ENCODE assay signal across 34 cellular contexts in genomic region chr2:114745700-114746099, GRCh38.
"Had no signal": no experiment of that assay in that cellular context is flagged by ENCODE, and none has a peak within 500 bp of the region (broad histone marks: within the 10 kb centered on the region; RNA-seq: fewer than 3 reads in every experiment).

No MANE protein-coding gene starts in this region.

- H3K27me3 ChIP-seq: adrenal gland, ascending aorta, breast epithelium, cardiac muscle cell, colonic mucosa had no signal

- H3K27me3 Mint-ChIP-seq: activated CD4-positive, alpha-beta memory T cell treated with anti-CD3 and anti-CD28 coated beads for 36 hours; activated CD4-positive, alpha-beta T cell treated with anti-CD3 and anti-CD28 coated beads for 36 hours; activated CD4-positive, alpha-beta T cell treated with anti-CD3 and anti-CD28 coated beads, Interleukin-2, amount 10 ng/mL, durations not matched to agents 24 days and 14 days; activated CD8-positive, alpha-beta memory T cell treated with anti-CD3 and anti-CD28 coated beads, Interleukin-2, amount 10 ng/mL, durations not matched to agents 7 days and 5 days; activated naive CD4-positive, alpha-beta T cell treated with anti-CD3 and anti-CD28 coated beads, Interleukin-2, amount 50 U/mL, for 24 hours; activated naive CD8-positive, alpha-beta T cell treated with anti-CD3 and anti-CD28 coated beads for 36 hours; activated naive CD8-positive, alpha-beta T cell treated with anti-CD3 and anti-CD28 coated beads, Interleukin-2, amount 50 U/mL, for 24 hours; T-helper 17 cell had no signal

- H3K27ac ChIP-seq: adrenal gland, ascending aorta, breast epithelium, cardiac muscle cell, colonic mucosa had no signal

- H3K36me3 Mint-ChIP-seq: activated CD4-positive, alpha-beta memory T cell treated with anti-CD3 and anti-CD28 coated beads for 36 hours; activated CD8-positive, alpha-beta memory T cell treated with anti-CD3 and anti-CD28 coated beads, Interleukin-2, amount 10 ng/mL, durations not matched to agents 7 days and 5 days; activated naive CD4-positive, alpha-beta T cell treated with anti-CD3 and anti-CD28 coated beads, Interleukin-2, amount 50 U/mL, for 24 hours; activated naive CD8-positive, alpha-beta T cell treated with anti-CD3 and anti-CD28 coated beads for 36 hours; brain had no signal

- H3K36me3 ChIP-seq: adrenal gland, ascending aorta, breast epithelium, cardiac muscle cell, colonic mucosa had no signal

- H3K4me3 Mint-ChIP-seq: activated CD4-positive, alpha-beta memory T cell treated with anti-CD3 and anti-CD28 coated beads for 36 hours; activated CD4-positive, alpha-beta T cell treated with anti-CD3 and anti-CD28 coated beads for 36 hours; activated CD4-positive, alpha-beta T cell treated with anti-CD3 and anti-CD28 coated beads, Interleukin-2, amount 10 ng/mL, durations not matched to agents 24 days and 14 days; activated CD8-positive, alpha-beta memory T cell treated with anti-CD3 and anti-CD28 coated beads, Interleukin-2, amount 10 ng/mL, durations not matched to agents 7 days and 5 days; activated CD8-positive, alpha-beta T cell treated with anti-CD3 and anti-CD28 coated beads, Interleukin-2, amount 10 ng/mL, durations not matched to agents 7 days and 5 days; activated naive CD4-positive, alpha-beta T cell treated with anti-CD3 and anti-CD28 coated beads for 36 hours; activated naive CD4-positive, alpha-beta T cell treated with anti-CD3 and anti-CD28 coated beads, Interleukin-2, amount 50 U/mL, for 24 hours; activated naive CD8-positive, alpha-beta T cell treated with anti-CD3 and anti-CD28 coated beads for 36 hours; activated naive CD8-positive, alpha-beta T cell treated with anti-CD3 and anti-CD28 coated beads, Interleukin-2, amount 50 U/mL, for 24 hours; activated T-helper 1 cell treated with anti-CD3 and anti-CD28 coated beads, Interleukin-12 subunit alpha, Interleukin-12 subunit beta, Interleukin-2, Interleukin-4 antibody, amounts not matched to agents 30 ng/mL and 10 ng/mL and 1 ng/mL, durations not matched to agents 14 hours and 24 hours and 36 hours; brain; endodermal cell; T-helper 17 cell; T-helper 2 cell treated with Interferon-gamma antibody and Interleukin-4, amounts not matched to agents 5 μg/mL and 100 μg/mL, for 36 hours had no signal

- H3K27ac Mint-ChIP-seq: activated CD4-positive, alpha-beta memory T cell treated with anti-CD3 and anti-CD28 coated beads for 36 hours; activated CD4-positive, alpha-beta T cell treated with anti-CD3 and anti-CD28 coated beads for 36 hours; activated CD4-positive, alpha-beta T cell treated with anti-CD3 and anti-CD28 coated beads, Interleukin-2, amount 10 ng/mL, durations not matched to agents 24 days and 14 days; activated CD8-positive, alpha-beta memory T cell treated with anti-CD3 and anti-CD28 coated beads, Interleukin-2, amount 10 ng/mL, durations not matched to agents 7 days and 5 days; activated CD8-positive, alpha-beta T cell treated with anti-CD3 and anti-CD28 coated beads, Interleukin-2, amount 10 ng/mL, durations not matched to agents 7 days and 5 days; activated naive CD4-positive, alpha-beta T cell treated with anti-CD3 and anti-CD28 coated beads for 36 hours; activated naive CD4-positive, alpha-beta T cell treated with anti-CD3 and anti-CD28 coated beads, Interleukin-2, amount 50 U/mL, for 24 hours; activated naive CD8-positive, alpha-beta T cell treated with anti-CD3 and anti-CD28 coated beads for 36 hours; activated naive CD8-positive, alpha-beta T cell treated with anti-CD3 and anti-CD28 coated beads, Interleukin-2, amount 50 U/mL, for 24 hours; activated T-helper 1 cell treated with anti-CD3 and anti-CD28 coated beads, Interleukin-12 subunit alpha, Interleukin-12 subunit beta, Interleukin-2, Interleukin-4 antibody, amounts not matched to agents 30 ng/mL and 10 ng/mL and 1 ng/mL, durations not matched to agents 14 hours and 24 hours and 36 hours; activated T-helper 2 cell treated with anti-CD3 and anti-CD28 coated beads, Interferon-gamma antibody, Interleukin-2, Interleukin-4, amounts not matched to agents 10 μg/mL and 5 μg/mL and 100 μg/mL, durations not matched to agents 14 hours and 24 hours and 36 hours; endodermal cell; T-helper 17 cell; T-helper 2 cell treated with Interferon-gamma antibody and Interleukin-4, amounts not matched to agents 5 μg/mL and 100 μg/mL, for 36 hours had no signal

- ATAC-seq: activated CD4-positive, alpha-beta T cell treated with anti-CD3 and anti-CD28 coated beads for 36 hours; activated CD8-positive, alpha-beta memory T cell treated with anti-CD3 and anti-CD28 coated beads, Interleukin-2, amount 10 ng/mL, durations not matched to agents 7 days and 5 days; activated CD8-positive, alpha-beta T cell treated with anti-CD3 and anti-CD28 coated beads, Interleukin-2, amount 10 ng/mL, durations not matched to agents 7 days and 5 days; activated naive CD8-positive, alpha-beta T cell treated with anti-CD3 and anti-CD28 coated beads, Interleukin-2, amount 50 U/mL, for 24 hours; esophagus mucosa; T-helper 17 cell had no signal

- H3K4me3 ChIP-seq: adrenal gland, ascending aorta, breast epithelium, cardiac muscle cell, colonic mucosa had no signal

- H3K4me1 ChIP-seq: adrenal gland, ascending aorta, breast epithelium, colonic mucosa had no signal

- DNase-seq: activated CD4-positive, alpha-beta memory T cell treated with anti-CD3 and anti-CD28 coated beads for 36 hours; activated CD4-positive, alpha-beta T cell treated with anti-CD3 and anti-CD28 coated beads for 36 hours; activated CD4-positive, alpha-beta T cell treated with anti-CD3 and anti-CD28 coated beads, Interleukin-2, amount 10 ng/mL, durations not matched to agents 24 days and 14 days; activated CD4-positive, CD25-positive, alpha-beta regulatory T cell; activated CD4-positive, CD25-positive, alpha-beta regulatory T cell treated with anti-CD3 and anti-CD28 coated beads, Interleukin-2, amount 50 U/mL, for 72 hours; activated CD8-positive, alpha-beta memory T cell treated with anti-CD3 and anti-CD28 coated beads, Interleukin-2, amount 10 ng/mL, durations not matched to agents 7 days and 5 days; activated CD8-positive, alpha-beta memory T cell treated with anti-CD3 and anti-CD28 coated beads, Interleukin-2, amount 50 U/mL, for 4 hours; activated CD8-positive, alpha-beta T cell treated with anti-CD3 and anti-CD28 coated beads, Interleukin-2, amount 10 ng/mL, durations not matched to agents 7 days and 5 days; activated effector memory CD4-positive, alpha-beta T cell treated with anti-CD3 and anti-CD28 coated beads, Interleukin-2, amount 50 U/mL, for 16 hours; activated naive CD4-positive, alpha-beta T cell treated with anti-CD3 and anti-CD28 coated beads for 36 hours; activated naive CD8-positive, alpha-beta T cell treated with anti-CD3 and anti-CD28 coated beads for 36 hours; activated naive CD8-positive, alpha-beta T cell treated with anti-CD3 and anti-CD28 coated beads, Interleukin-2, amount 50 U/mL, for 24 hours; activated T-cell treated with anti-CD3 and anti-CD28 coated beads, Interleukin-2, amount 50 U/mL, for 1 hour; activated T-cell treated with anti-CD3 and anti-CD28 coated beads, Interleukin-2, amount 50 U/mL, for 48 hours; adrenal gland; amygdala; central memory CD4-positive, alpha-beta T cell; cerebellar nuclear complex; colonic mucosa; effector memory CD4-positive, alpha-beta T cell; endodermal cell; foreskin fibroblast; head of caudate nucleus; T-helper 17 cell; T1000 had no signal

- H3K4me1 Mint-ChIP-seq: activated CD4-positive, alpha-beta T cell treated with anti-CD3 and anti-CD28 coated beads for 36 hours; activated CD4-positive, alpha-beta T cell treated with anti-CD3 and anti-CD28 coated beads, Interleukin-2, amount 10 ng/mL, durations not matched to agents 24 days and 14 days; activated CD8-positive, alpha-beta memory T cell treated with anti-CD3 and anti-CD28 coated beads, Interleukin-2, amount 10 ng/mL, durations not matched to agents 7 days and 5 days; activated naive CD4-positive, alpha-beta T cell treated with anti-CD3 and anti-CD28 coated beads, Interleukin-2, amount 50 U/mL, for 24 hours; activated naive CD8-positive, alpha-beta T cell treated with anti-CD3 and anti-CD28 coated beads for 36 hours; activated naive CD8-positive, alpha-beta T cell treated with anti-CD3 and anti-CD28 coated beads, Interleukin-2, amount 50 U/mL, for 24 hours; endodermal cell; T-helper 17 cell had no signal

- H3K9me3 Mint-ChIP-seq: activated CD4-positive, alpha-beta memory T cell treated with anti-CD3 and anti-CD28 coated beads for 36 hours; activated CD4-positive, alpha-beta T cell treated with anti-CD3 and anti-CD28 coated beads, Interleukin-2, amount 10 ng/mL, durations not matched to agents 24 days and 14 days; activated naive CD8-positive, alpha-beta T cell treated with anti-CD3 and anti-CD28 coated beads for 36 hours; activated naive CD8-positive, alpha-beta T cell treated with anti-CD3 and anti-CD28 coated beads, Interleukin-2, amount 50 U/mL, for 24 hours; activated T-helper 1 cell treated with anti-CD3 and anti-CD28 coated beads, Interleukin-12 subunit alpha, Interleukin-12 subunit beta, Interleukin-2, Interleukin-4 antibody, amounts not matched to agents 30 ng/mL and 10 ng/mL and 1 ng/mL, durations not matched to agents 14 hours and 24 hours and 36 hours; activated T-helper 2 cell treated with anti-CD3 and anti-CD28 coated beads, Interferon-gamma antibody, Interleukin-2, Interleukin-4, amounts not matched to agents 10 μg/mL and 5 μg/mL and 100 μg/mL, durations not matched to agents 14 hours and 24 hours and 36 hours had no signal

- H3K9me3 ChIP-seq: adrenal gland, ascending aorta, breast epithelium, colonic mucosa had no signal
